ENCODE assay signal across 21 cellular contexts in the genomic region with DNA sequence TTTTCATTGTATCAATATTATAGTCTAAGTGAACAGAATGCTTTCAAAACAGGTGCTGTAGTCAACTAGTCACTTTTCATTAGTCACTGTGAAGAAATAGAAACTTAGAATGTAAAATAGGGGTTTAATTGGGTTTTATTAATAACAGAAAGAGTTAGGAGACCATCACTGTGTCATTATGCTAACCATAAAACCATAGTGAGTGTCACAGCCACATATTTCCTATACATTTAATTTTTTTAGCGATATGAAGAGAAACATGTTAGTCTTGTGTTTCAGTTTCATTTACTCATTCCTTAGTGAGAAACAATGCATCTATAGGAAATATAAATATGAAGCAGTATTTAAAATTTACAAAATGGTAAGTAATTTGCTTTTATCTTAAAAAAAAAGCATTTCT.
A peak's percentile ranks its signal among the peaks of the same experiment; 100 is the strongest.
DNase-seq lines count a peak whose midpoint lies in the region; ATAC-seq lines count a peak whose summit lies in the region.
"Had no signal": no experiment of that assay in that cellular context is flagged by ENCODE, and none has a peak within 500 bp of the region (broad histone marks: within the 10 kb centered on the region; RNA-seq: fewer than 3 reads in every experiment).

No MANE protein-coding gene starts in this region.

- no peaks in the 10 kb centered on the region for H3K27me3 Mint-ChIP-seq in activated T-cell treated with anti-CD3 and anti-CD28 coated beads, Interleukin-2, amount 50 U/mL, for 24 hours
- no peaks in the 10 kb centered on the region for H3K27me3 Mint-ChIP-seq in T-helper 1 cell treated with Interleukin-12 subunit alpha and Interleukin-12 subunit beta and Interleukin-4 antibody, amounts not matched to agents 30 μg/mL and 1 μg/mL, for 36 hours (ENCODE audit: low read depth)
- H3K27me3 Mint-ChIP-seq in memory B cell: no peaks in the 10 kb centered on the region

- H3K9me3 Mint-ChIP-seq in activated T-cell treated with anti-CD3 and anti-CD28 coated beads, Interleukin-2, amount 50 U/mL, for 24 hours: no peaks in the 10 kb centered on the region
- H3K9me3 Mint-ChIP-seq in T-helper 1 cell treated with Interleukin-12 subunit alpha and Interleukin-12 subunit beta and Interleukin-4 antibody, amounts not matched to agents 30 μg/mL and 1 μg/mL, for 36 hours: peaks cover 5% of the 10 kb centered on the region
- H3K9me3 Mint-ChIP-seq in memory B cell: no peaks in the 10 kb centered on the region
- H3K9me3 Mint-ChIP-seq: mesothelial cell of epicardium had no signal

- H3K4me1 Mint-ChIP-seq in activated T-cell treated with anti-CD3 and anti-CD28 coated beads, Interleukin-2, amount 50 U/mL, for 24 hours (ENCODE audit: low read depth): peaks cover 46% of the 10 kb centered on the region
- peaks cover 25% of the 10 kb centered on the region for H3K4me1 Mint-ChIP-seq in T-helper 1 cell treated with Interleukin-12 subunit alpha and Interleukin-12 subunit beta and Interleukin-4 antibody, amounts not matched to agents 30 μg/mL and 1 μg/mL, for 36 hours (ENCODE audit: low read depth)
- peaks cover 8% of the 10 kb centered on the region for H3K4me1 Mint-ChIP-seq in memory B cell

- no peak overlapping the region for H3K4me3 Mint-ChIP-seq in activated T-cell treated with anti-CD3 and anti-CD28 coated beads, Interleukin-2, amount 50 U/mL, for 24 hours
- H3K4me3 Mint-ChIP-seq in T-helper 1 cell treated with Interleukin-12 subunit alpha and Interleukin-12 subunit beta and Interleukin-4 antibody, amounts not matched to agents 30 μg/mL and 1 μg/mL, for 36 hours: peak overlapping the region; percentile 8
- H3K4me3 Mint-ChIP-seq in memory B cell: peak overlapping the region; percentile 29
- H3K4me3 Mint-ChIP-seq: mesothelial cell of epicardium had no signal

- DNase-seq in activated T-cell treated with anti-CD3 and anti-CD28 coated beads, Interleukin-2, amount 50 U/mL, for 24 hours: no peak
- DNase-seq in activated T-cell treated with anti-CD3 and anti-CD28 coated beads, Interleukin-2, amount 50 U/mL, for 48 hours: no peak
- DNase-seq in memory B cell (ENCODE audit: low spot score in 2 of 2): no peak
- DNase-seq in NCI-H1694 (lab: John Stamatoyannopoulos, UW): no peak
- DNase-seq in NK-92 (lab: John Stamatoyannopoulos, UW; ENCODE audit: unreplicated experiment): no peak
- DNase-seq: activated effector memory CD4-positive, alpha-beta T cell treated with Interleukin-2 at 50 U/mL for 16 hours; amygdala; BE2C; left ventricle myocardium superior; naive thymus-derived CD4-positive, alpha-beta T cell; NCI-H1092 treated with DMSO at 0.1 percent for 48 hours; NCI-H1930; NCI-H526; occipital lobe; Peyer's patch; SHP77 treated with DMSO at 0.1 percent for 48 hours; trophoblast cell had no signal

- peak overlapping the region; percentile 68 for H3K27ac Mint-ChIP-seq in activated T-cell treated with anti-CD3 and anti-CD28 coated beads, Interleukin-2, amount 50 U/mL, for 24 hours
- peak overlapping the region; percentile 64 for H3K27ac Mint-ChIP-seq in T-helper 1 cell treated with Interleukin-12 subunit alpha and Interleukin-12 subunit beta and Interleukin-4 antibody, amounts not matched to agents 30 μg/mL and 1 μg/mL, for 36 hours
- H3K27ac Mint-ChIP-seq in memory B cell: no peak overlapping the region
- H3K27ac Mint-ChIP-seq: mesothelial cell of epicardium had no signal

- no peaks in the 10 kb centered on the region for H3K36me3 Mint-ChIP-seq in activated T-cell treated with anti-CD3 and anti-CD28 coated beads, Interleukin-2, amount 50 U/mL, for 24 hours (ENCODE audit: low read depth)
- peaks cover 1% of the 10 kb centered on the region for H3K36me3 Mint-ChIP-seq in T-helper 1 cell treated with Interleukin-12 subunit alpha and Interleukin-12 subunit beta and Interleukin-4 antibody, amounts not matched to agents 30 μg/mL and 1 μg/mL, for 36 hours (ENCODE audit: low read depth)
- H3K36me3 Mint-ChIP-seq in memory B cell: no peaks in the 10 kb centered on the region
- H3K36me3 Mint-ChIP-seq: mesothelial cell of epicardium had no signal

- peak; percentile 38 for ATAC-seq in GM19351 (IDR thresholded peaks at IDR 0.05; ENCODE audit: unreplicated experiment)
- ATAC-seq in memory B cell (ENCODE audit: low read depth): no peak
- no peak for ATAC-seq in HG02678 (IDR thresholded peaks at IDR 0.05; ENCODE audit: unreplicated experiment)
- ATAC-seq: left ventricle myocardium superior; naive thymus-derived CD4-positive, alpha-beta T cell had no signal
